12 cellular contexts compared by ENCODE assay signal in the genomic region with DNA sequence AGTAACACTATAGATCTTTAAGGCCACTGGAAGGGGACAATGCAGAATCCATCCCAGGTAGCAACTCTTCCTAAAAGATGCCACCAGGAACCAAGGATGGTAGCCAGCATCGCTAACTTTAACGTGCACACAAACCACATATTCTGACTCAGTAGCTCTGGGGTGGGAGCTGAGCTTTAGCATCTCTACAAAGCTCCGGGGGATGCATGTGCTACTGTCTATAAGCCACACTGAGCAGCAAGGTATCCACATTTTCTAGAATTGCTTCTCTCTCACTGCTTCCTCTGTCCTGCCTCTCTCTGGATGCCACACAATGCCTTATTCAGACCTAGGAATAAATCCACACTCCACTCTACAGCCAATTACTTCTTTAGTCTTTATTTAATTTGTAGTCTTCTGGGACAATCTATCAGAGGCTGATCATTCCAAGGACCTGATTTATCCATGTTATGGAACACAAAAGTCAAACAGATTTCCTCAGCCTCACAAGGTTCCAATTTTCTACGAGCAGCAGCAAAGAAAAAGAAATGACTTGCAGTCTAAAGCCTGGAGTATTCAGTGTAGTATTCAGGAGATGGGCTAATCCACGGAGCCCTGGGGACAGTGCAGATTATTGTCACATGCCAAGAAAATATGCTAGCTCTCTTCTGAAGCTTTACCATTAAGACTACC. TPM values are rescaled to one million over a fixed set of nuclear protein-coding genes. Genes with fewer than 3 reads are reported as not detected.
A peak's percentile ranks its signal among the peaks of the same experiment; 100 is the strongest.
DNase-seq lines count a peak whose midpoint lies in the region; ATAC-seq and TF ChIP-seq lines count a peak whose summit lies in the region.
"Had no signal": no experiment of that assay in that cellular context is flagged by ENCODE, and none has a peak within 500 bp of the region (broad histone marks: within the 10 kb centered on the region; RNA-seq: fewer than 3 reads in every experiment).

No MANE protein-coding gene starts in this region.

- H3K9me3 ChIP-seq in Peyer's patch = no peaks in the 10 kb centered on the region
- H3K9me3 ChIP-seq in hepatocyte (ENCODE audit: low read depth) = no peaks in the 10 kb centered on the region
- no peaks in the 10 kb centered on the region for H3K9me3 ChIP-seq in thoracic aorta
- no peaks in the 10 kb centered on the region for H3K9me3 ChIP-seq in H9 (ENCODE audit: control insufficient read depth, low read depth, low read length)
- H3K9me3 ChIP-seq: right lobe of liver had no signal

- H3K27ac ChIP-seq in Peyer's patch = peak overlapping the region; percentile 4 to 93 (median 18)
- H3K27ac ChIP-seq in hepatocyte = no peak overlapping the region
- H3K27ac ChIP-seq in thoracic aorta = peak overlapping the region in 1 of 2 donors; percentile 35
- H3K27ac ChIP-seq in H9 (ENCODE audit: insufficient read length, low read depth, low read length) = no peak overlapping the region
- H3K27ac ChIP-seq: cardiac muscle cell, right lobe of liver had no signal

- no peak overlapping the region for H3K9ac ChIP-seq in H9 (ENCODE audit: extremely low read depth, insufficient read length, low read length)

- no peaks in the 10 kb centered on the region for H3K79me1 ChIP-seq in H9 (ENCODE audit: insufficient read depth, low read depth, low read length, poor library complexity, severe bottlenecking)

- no peak overlapping the region for H2BK12ac ChIP-seq in H9 (ENCODE audit: insufficient read length, low read depth, low read length)

- peaks cover 14% of the 10 kb centered on the region for H4K20me1 ChIP-seq in hepatocyte (ENCODE audit: insufficient read depth, poor library complexity, severe bottlenecking)
- H4K20me1 ChIP-seq in H9 (ENCODE audit: control insufficient read depth, insufficient read depth, insufficient read length) = no peaks in the 10 kb centered on the region

- H3K4me2 ChIP-seq in hepatocyte (peak overlapping the region; percentile 91), H9 (ENCODE audit: insufficient read depth, insufficient read length, low read length) (no peak overlapping the region)

- no peak overlapping the region for H2AK5ac ChIP-seq in H9 (ENCODE audit: insufficient read length, low read length)

- H3K4me1 Mint-ChIP-seq in activated CD8-positive, alpha-beta memory T cell treated with anti-CD3 and anti-CD28 coated beads, Interleukin-2, amount 10 ng/mL, durations not matched to agents 7 days and 5 days = peaks cover 51% of the 10 kb centered on the region
- peaks cover 14 to 17% of the 10 kb centered on the region in 2 experiments for H3K4me1 Mint-ChIP-seq in H9

- no peak overlapping the region for H4K5ac ChIP-seq in H9 (ENCODE audit: insufficient read length, low read depth, low read length)

- peaks cover 3% of the 10 kb centered on the region for H3K79me2 ChIP-seq in hepatocyte
- H3K79me2 ChIP-seq in H9 (ENCODE audit: insufficient read depth, low read length) = no peaks in the 10 kb centered on the region; the same call in 1 of the 2 replicates

- CTCF ChIA-PET in activated CD8-positive, alpha-beta memory T cell treated with anti-CD3 and anti-CD28 coated beads, Interleukin-2, amount 10 ng/mL, durations not matched to agents 7 days and 5 days (lab: Charles Lee) = interaction anchor here (0.6 to 1.6 kb wide), 15 partner anchors 9 to 298 kb away, joined by 3 to 5 read pairs (median 3); no protein-coding TSS in a partner anchor

- no peaks in the 10 kb centered on the region for H3K9me2 ChIP-seq in hepatocyte (replicated peaks; ENCODE audit: insufficient read depth)

- H2BK5ac ChIP-seq in H9 (ENCODE audit: insufficient read length, low read length) = no peak overlapping the region

- no peaks in the 10 kb centered on the region for H3K9me3 Mint-ChIP-seq in activated CD8-positive, alpha-beta memory T cell treated with anti-CD3 and anti-CD28 coated beads, Interleukin-2, amount 10 ng/mL, durations not matched to agents 7 days and 5 days (ENCODE audit: low read depth)
- no peaks in the 10 kb centered on the region for H3K9me3 Mint-ChIP-seq in H9

- H3K23ac ChIP-seq in H9 (ENCODE audit: insufficient read length, low read depth, low read length) = no peak overlapping the region

- peak overlapping the region; percentile 63 for H3K27ac Mint-ChIP-seq in activated CD8-positive, alpha-beta memory T cell treated with anti-CD3 and anti-CD28 coated beads, Interleukin-2, amount 10 ng/mL, durations not matched to agents 7 days and 5 days
- no peak overlapping the region for H3K27ac Mint-ChIP-seq in H9

- no peak overlapping the region for H3T11ph ChIP-seq in H9 (ENCODE audit: low read length)

- H3K23me2 ChIP-seq in H9 (ENCODE audit: insufficient read length, low read depth, low read length, poor library complexity, severe bottlenecking) = peaks cover 15% of the 10 kb centered on the region

- no peak overlapping the region for H2BK20ac ChIP-seq in H9 (ENCODE audit: low read depth, low read length, poor library complexity, severe bottlenecking)

- H3K14ac ChIP-seq in H9 (ENCODE audit: insufficient read depth, low read length) = no peak overlapping the region

- no peak overlapping the region for H2BK15ac ChIP-seq in H9 (ENCODE audit: low read depth, low read length)

- ATAC-seq in activated CD8-positive, alpha-beta memory T cell treated with anti-CD3 and anti-CD28 coated beads, Interleukin-2, amount 10 ng/mL, durations not matched to agents 7 days and 5 days = no peak
- no peak for ATAC-seq in thoracic aorta (ENCODE audit: insufficient number of reproducible peaks, low FRiP score, low read depth)
- ATAC-seq: right lobe of liver had no signal

- no peak for TF ChIP-seq CTCF in Peyer's patch (IDR thresholded peaks at IDR 0.05)
- no peak for TF ChIP-seq CTCF in hepatocyte (IDR thresholded peaks at IDR 0.05; ENCODE audit: poor library complexity)
- no peak for TF ChIP-seq CTCF in thoracic aorta (IDR thresholded peaks at IDR 0.05)
- no peak for TF ChIP-seq CTCF in H9 (conservative IDR thresholded peaks at IDR 0.05)

- no peaks in the 10 kb centered on the region for H3K27me3 ChIP-seq in Peyer's patch
- H3K27me3 ChIP-seq in hepatocyte = peaks cover 14% of the 10 kb centered on the region
- no peaks in the 10 kb centered on the region for H3K27me3 ChIP-seq in thoracic aorta (replicated peaks; ENCODE audit: insufficient read depth)
- peaks cover 7% of the 10 kb centered on the region; the same call in 1 of the 2 replicates for H3K27me3 ChIP-seq in H9 (ENCODE audit: insufficient read depth, low read length)

- 90% methylated on average over 5 of the region's 5 CpGs for WGBS in hepatocyte (ENCODE audit: low lambda C conversion rate, missing lambda C conversion rate)
- no CpG with 5 or more reads among the region's 5 CpGs for WGBS in H9 (ENCODE audit: extremely low coverage, insufficient read length, low lambda C conversion rate)

- H3K27me3 Mint-ChIP-seq in activated CD8-positive, alpha-beta memory T cell treated with anti-CD3 and anti-CD28 coated beads, Interleukin-2, amount 10 ng/mL, durations not matched to agents 7 days and 5 days = no peaks in the 10 kb centered on the region
- peaks cover 44% of the 10 kb centered on the region for H3K27me3 Mint-ChIP-seq in H9 (ENCODE audit: low read depth)

- H3K4me3 ChIP-seq in Peyer's patch = peak overlapping the region in 1 of 4 donors; percentile 6
- H3K4me3 ChIP-seq in hepatocyte = no peak overlapping the region
- H3K4me3 ChIP-seq in thoracic aorta = peak overlapping the region; percentile 44
- H3K4me3 ChIP-seq: cardiac muscle cell, right lobe of liver had no signal

- H3K56ac ChIP-seq in H9 (ENCODE audit: insufficient read length, low read depth, low read length) = no peak overlapping the region

- H3K36me3 Mint-ChIP-seq in activated CD8-positive, alpha-beta memory T cell treated with anti-CD3 and anti-CD28 coated beads, Interleukin-2, amount 10 ng/mL, durations not matched to agents 7 days and 5 days = peaks cover 76% of the 10 kb centered on the region
- no peaks in the 10 kb centered on the region; a peak in 1 of 7 replicates for H3K36me3 Mint-ChIP-seq in H9 (ENCODE audit: insufficient read depth in 1 of 3, low read depth in 3 of 3)

- no peak for TF ChIP-seq POLR2A in Peyer's patch (IDR thresholded peaks at IDR 0.05)

- no peak for DNase-seq in activated CD8-positive, alpha-beta memory T cell treated with anti-CD3 and anti-CD28 coated beads, Interleukin-2, amount 10 ng/mL, durations not matched to agents 7 days and 5 days
- no peak for DNase-seq in activated CD8-positive, alpha-beta memory T cell treated with anti-CD3 and anti-CD28 coated beads for 24 hours
- DNase-seq in Peyer's patch = no peak
- no peak for DNase-seq in hepatocyte (ENCODE audit: low spot score)
- no peak for DNase-seq in thoracic aorta (ENCODE audit: low spot score)
- DNase-seq in retina = no peak
- no peak for DNase-seq in H9
- no peak for DNase-seq in iPS-NIHi7 (ENCODE audit: extremely low spot score)
- DNase-seq: NCI-H2107, right lobe of liver, SIG-M5 had no signal

- no peaks in the 10 kb centered on the region for H3K36me3 ChIP-seq in Peyer's patch
- no peaks in the 10 kb centered on the region for H3K36me3 ChIP-seq in hepatocyte (replicated peaks; ENCODE audit: insufficient read depth, low read depth)
- no peaks in the 10 kb centered on the region for H3K36me3 ChIP-seq in thoracic aorta
- H3K36me3 ChIP-seq: cardiac muscle cell, right lobe of liver had no signal

- H3K4me3 Mint-ChIP-seq in activated CD8-positive, alpha-beta memory T cell treated with anti-CD3 and anti-CD28 coated beads, Interleukin-2, amount 10 ng/mL, durations not matched to agents 7 days and 5 days = peak overlapping the region; percentile 100
- no peak overlapping the region for H3K4me3 Mint-ChIP-seq in H9

- no peak overlapping the region for H4K91ac ChIP-seq in H9 (ENCODE audit: insufficient read length, low read depth, low read length)

- no peak overlapping the region for H2AFZ ChIP-seq in hepatocyte
- no peak overlapping the region for H2AFZ ChIP-seq in H9 (ENCODE audit: low read length)

- H4K8ac ChIP-seq in H9 (replicated peaks; ENCODE audit: insufficient read length, low read depth, low read length) = no peak overlapping the region

- no peak overlapping the region for H3K18ac ChIP-seq in H9 (ENCODE audit: insufficient read length, low read depth, low read length)

- H2BK120ac ChIP-seq in H9 (ENCODE audit: low read depth, low read length, poor library complexity, severe bottlenecking) = no peak overlapping the region

- peaks cover 0 to 25% (median 2%) of the 10 kb centered on the region in 4 donors for H3K4me1 ChIP-seq in Peyer's patch
- peaks cover 8% of the 10 kb centered on the region for H3K4me1 ChIP-seq in hepatocyte (ENCODE audit: insufficient read depth)
- H3K4me1 ChIP-seq in thoracic aorta (ENCODE audit: control insufficient read depth in 1 of 2, low read depth in 2 of 2) = peaks cover 16 to 50% of the 10 kb centered on the region in 2 donors
- no peaks in the 10 kb centered on the region for H3K4me1 ChIP-seq in H9 (ENCODE audit: insufficient read depth, low read length)

- no peak overlapping the region for H3K4ac ChIP-seq in H9 (ENCODE audit: low read depth, low read length)

RNA-seq across cellular contexts. Expression of gene BCL2, which starts 4.4 kb away (rescaled TPM):
- 100 to 1,000 TPM; 118 to 143 TPM for total RNA-seq in activated CD8-positive, alpha-beta memory T cell treated with anti-CD3 and anti-CD28 coated beads, Interleukin-2, amount 10 ng/mL, durations not matched to agents 7 days and 5 days
- total RNA-seq in Peyer's patch (10 to 100 TPM; 16.2 to 54.5 (median 20.7) TPM), hepatocyte (9.1 and 11.4 TPM in 2 replicates), thoracic aorta (10 to 100 TPM; 22.9 to 29.3 TPM), H9 (2021) (1.2 and 1.3 TPM in 2 replicates)
- polyA plus RNA-seq in hepatocyte = 0.80 and 1.0 TPM in 2 replicates

RNA-seq across cellular contexts. Expression of gene KDSR, which starts 51.9 kb away (rescaled TPM):
- total RNA-seq in activated CD8-positive, alpha-beta memory T cell treated with anti-CD3 and anti-CD28 coated beads, Interleukin-2, amount 10 ng/mL, durations not matched to agents 7 days and 5 days = 10 to 100 TPM; 34.6 to 48.4 TPM
- 10 to 100 TPM in 3 of 4 donors, 1 to 10 TPM in 1; 7.4 to 33.2 (median 31.6) TPM for total RNA-seq in Peyer's patch
- 26.5 and 33.6 TPM in 2 replicates for total RNA-seq in hepatocyte
- polyA plus RNA-seq in hepatocyte = 50.7 and 55.1 TPM in 2 replicates
- total RNA-seq in thoracic aorta = 10 to 100 TPM; 46.2 to 72.4 TPM
- 50.0 and 58.5 TPM in 2 replicates for total RNA-seq in H9 (2021)

Comparison
In these comparisons a context has a peak if more than half of its experiments do, and no peak if none do; other contexts are left out.
1. H3K27ac ChIP-seq: peak in Peyer's patch (4 of 4); none in hepatocyte (single experiment) and H9 (single experiment).